ENCODE assay signal across 8 cellular contexts in genomic region chr4:145181091-145181501, GRCh38. TPM values are rescaled to one million over a fixed set of nuclear protein-coding genes. Genes with fewer than 3 reads are reported as not detected.
DNase-seq lines count a peak whose midpoint lies in the region; ATAC-seq and TF ChIP-seq lines count a peak whose summit lies in the region.

No MANE protein-coding gene starts in this region.

- ATAC-seq in GM18907 (IDR thresholded peaks at IDR 0.05; ENCODE audit: unreplicated experiment) (no peak), HG03469 (IDR thresholded peaks at IDR 0.05; ENCODE audit: unreplicated experiment) (no peak)

- H3K27ac ChIP-seq in HUES6 (ENCODE audit: low read depth, low read length) = no peak overlapping the region
- H3K27ac ChIP-seq in colonic mucosa = peak overlapping the region; percentile 99

- H3K36me3 Mint-ChIP-seq in CD14-positive monocyte (no peaks in the 10 kb centered on the region), nephron progenitor cell (ENCODE audit: low read depth) (no peaks in the 10 kb centered on the region)

- peaks cover 32% of the 10 kb centered on the region for H3K4me1 Mint-ChIP-seq in CD14-positive monocyte
- peaks cover 46% of the 10 kb centered on the region for H3K4me1 Mint-ChIP-seq in nephron progenitor cell

- H3K36me3 ChIP-seq in HUES6 (ENCODE audit: control insufficient read depth, insufficient read depth, low read length) (no peaks in the 10 kb centered on the region), colonic mucosa (no peaks in the 10 kb centered on the region)

- intact Hi-C loops in CD14-positive monocyte (cut with micrococcal nuclease) = loop anchor here (5.0 to 10.0 kb wide), 2 partner anchors 76 to 436 kb away; partner anchors contain the start of gene MMAA (in 1 of the 2)
- intact Hi-C loops in colonic mucosa (cut with DNase I) = no loop called here

- H3K27me3 Mint-ChIP-seq in CD14-positive monocyte (ENCODE audit: low read depth in 3 of 3) = peaks cover 0 to 4% (median 3%) of the 10 kb centered on the region in 3 donors
- peaks cover 6% of the 10 kb centered on the region for H3K27me3 Mint-ChIP-seq in nephron progenitor cell (ENCODE audit: low read depth, poor library complexity)

- TF ChIP-seq CTCF in CD14-positive monocyte (IDR thresholded peaks at IDR 0.05) = no peak
- no peak for TF ChIP-seq CTCF in colonic mucosa (IDR thresholded peaks at IDR 0.05)
- TF ChIP-seq CTCF in nephron progenitor cell (IDR thresholded peaks at IDR 0.05) = no peak

- H3K9ac ChIP-seq in HUES6 (ENCODE audit: low read length) (peak overlapping the region; percentile 79), colonic mucosa (ENCODE audit: low read depth in 2 of 2, low read length in 2 of 2) (peak overlapping the region; percentile 77 to 81)

- H3K4me3 Mint-ChIP-seq in CD14-positive monocyte (peak overlapping the region; percentile 79 to 89), nephron progenitor cell (peak overlapping the region; percentile 94)

- H3K4me3 ChIP-seq in HUES6 (ENCODE audit: low read depth, low read length) = peak overlapping the region; percentile 81
- H3K4me3 ChIP-seq in colonic mucosa = peak overlapping the region; percentile 82

- H3K27ac Mint-ChIP-seq in CD14-positive monocyte (peak overlapping the region in 5 of 7 donors; percentile 46 to 84 (median 76)), nephron progenitor cell (peak overlapping the region; percentile 99)

- H3K9me3 Mint-ChIP-seq in CD14-positive monocyte = no peaks in the 10 kb centered on the region
- H3K9me3 Mint-ChIP-seq in nephron progenitor cell = no peaks in the 10 kb centered on the region

- no peaks in the 10 kb centered on the region for H3K9me3 ChIP-seq in HUES6 (ENCODE audit: control insufficient read depth, insufficient read depth, low read depth, low read length)
- no peaks in the 10 kb centered on the region for H3K9me3 ChIP-seq in colonic mucosa

- H3K27me3 ChIP-seq in HUES6 (ENCODE audit: control insufficient read depth, insufficient read depth, low read length) (no peaks in the 10 kb centered on the region), colonic mucosa (no peaks in the 10 kb centered on the region)

- DNase-seq in CD14-positive monocyte (ENCODE audit: low spot score) (no peak), colonic mucosa (no peak), nephron progenitor cell (no peak), middle frontal gyrus (ENCODE audit: extremely low spot score, low spot score) (no peak)
- no peak for DNase-seq in central memory CD4-positive, alpha-beta T cell

- H3K4me1 ChIP-seq in HUES6 (ENCODE audit: control insufficient read depth, insufficient read depth, low read length) = peaks cover 19% of the 10 kb centered on the region
- peaks cover 13% of the 10 kb centered on the region for H3K4me1 ChIP-seq in colonic mucosa

RNA-seq across cellular contexts. Expression of gene OTUD4, which starts 0.7 kb away (rescaled TPM):
- polyA plus RNA-seq in CD14-positive monocyte = 1 to 10 TPM; 7.5 to 9.0 TPM
- 10 to 100 TPM; 26.7 to 33.2 TPM for total RNA-seq in colonic mucosa
